Comparison of ENCODE assay signal across 11 cellular contexts in the genomic region with DNA sequence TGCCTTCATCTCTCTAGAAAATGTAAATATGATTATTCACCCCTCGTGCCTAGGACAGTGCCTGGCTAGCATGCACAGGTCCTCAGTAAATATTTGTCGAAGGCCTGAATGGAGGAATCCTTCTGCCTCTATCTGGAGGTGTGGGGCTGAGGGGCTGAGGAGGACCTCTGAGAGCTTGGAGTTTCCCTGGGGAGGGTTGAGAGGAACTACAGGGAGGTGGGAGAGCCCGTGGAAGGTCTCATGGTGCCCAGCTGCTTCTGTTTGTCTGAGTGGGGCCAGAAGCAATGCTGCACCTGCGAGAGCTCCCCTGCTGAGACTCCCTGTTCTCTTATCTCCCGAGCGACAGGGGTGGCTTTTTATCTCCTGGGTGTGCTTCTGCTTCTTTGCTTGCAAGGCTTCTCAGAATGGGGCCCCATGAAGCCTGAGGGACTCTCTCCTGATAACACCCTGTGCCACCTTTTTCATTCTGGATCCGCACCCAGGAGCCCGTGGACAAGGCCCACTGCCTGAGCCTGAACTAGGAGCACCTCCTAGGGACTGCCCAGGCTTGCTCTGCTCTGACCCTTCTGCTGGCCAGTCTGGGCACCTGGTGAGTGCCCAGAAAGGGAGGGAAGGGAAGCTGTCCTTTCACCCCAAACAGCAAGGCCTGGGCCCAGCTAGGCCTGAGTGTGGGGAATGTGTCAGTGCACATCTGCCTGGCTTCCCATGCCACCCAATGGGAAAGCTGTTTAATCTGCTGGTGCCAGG. TPM values are rescaled to one million over a fixed set of nuclear protein-coding genes. Genes with fewer than 3 reads are reported as not detected.
DNase-seq lines count a peak whose midpoint lies in the region; ATAC-seq and TF ChIP-seq lines count a peak whose summit lies in the region.
"Had no signal": no experiment of that assay in that cellular context is flagged by ENCODE, and none has a peak within 500 bp of the region (broad histone marks: within the 10 kb centered on the region; RNA-seq: fewer than 3 reads in every experiment).

No MANE protein-coding gene starts in this region.

- no peaks in the 10 kb centered on the region for H3K9me3 Mint-ChIP-seq in stimulated activated naive CD8-positive, alpha-beta T cell treated with anti-CD3 and anti-CD28 coated beads, Interleukin-15, Interleukin-2, amounts not matched to agents 100 ng/mL and 50 ng/mL, for 24 hours
- H3K9me3 Mint-ChIP-seq in stimulated activated naive CD8-positive, alpha-beta T cell treated with anti-CD3 and anti-CD28 coated beads, Interleukin-15, amount 100 ng/mL, for 72 hours, result no peaks in the 10 kb centered on the region
- H3K9me3 Mint-ChIP-seq in activated T-helper 2 cell treated with anti-CD3 and anti-CD28 coated beads, Interferon-gamma antibody, Interleukin-2, Interleukin-4, amounts not matched to agents 10 μg/mL and 5 μg/mL and 100 μg/mL, durations not matched to agents 14 hours and 24 hours and 36 hours, result no peaks in the 10 kb centered on the region
- H3K9me3 Mint-ChIP-seq: IgD-negative memory B cell had no signal

- H3K4me1 ChIP-seq in liver (ENCODE audit: control insufficient read depth in 4 of 4, insufficient read depth in 4 of 4, low read length in 3 of 4) (peaks cover 55 to 91% (median 82%) of the 10 kb centered on the region in 4 donors), prostate gland (replicated peaks) (peaks cover 12% of the 10 kb centered on the region)

- intact Hi-C loops in activated T-helper 2 cell treated with anti-CD3 and anti-CD28 coated beads, Interferon-gamma antibody, Interleukin-2, Interleukin-4, amounts not matched to agents 10 μg/mL and 5 μg/mL and 100 μg/mL, durations not matched to agents 14 hours and 24 hours and 36 hours (cut with micrococcal nuclease), result no loop called here
- intact Hi-C loops in prostate gland (cut with DNase I), result no loop called here

- H3K9ac ChIP-seq in liver (ENCODE audit: low read depth in 1 of 2, low read length in 2 of 2), result peak overlapping the region in 1 of 2 donors; percentile 48

- no peaks in the 10 kb centered on the region for H3K36me3 ChIP-seq in liver (ENCODE audit: control insufficient read depth in 4 of 4, insufficient read depth in 3 of 4, low read depth in 1 of 4, low read length in 3 of 4)
- no peaks in the 10 kb centered on the region for H3K36me3 ChIP-seq in prostate gland

- no peak for ATAC-seq in stimulated activated naive CD8-positive, alpha-beta T cell treated with anti-CD3 and anti-CD28 coated beads, Interleukin-15, amount 100 ng/mL, for 72 hours
- ATAC-seq: naive thymus-derived CD4-positive, alpha-beta T cell had no signal

- DNase-seq in stimulated activated naive CD8-positive, alpha-beta T cell treated with anti-CD3 and anti-CD28 coated beads, Interleukin-15, amount 100 ng/mL, for 72 hours, result no peak
- no peak for DNase-seq in activated T-helper 2 cell treated with anti-CD3 and anti-CD28 coated beads, Interferon-gamma antibody, Interleukin-2, Interleukin-4, amounts not matched to agents 10 μg/mL and 5 μg/mL and 100 μg/mL, durations not matched to agents 14 hours and 24 hours and 36 hours (ENCODE audit: low spot score)
- DNase-seq in prostate gland (ENCODE audit: low spot score), result no peak
- DNase-seq in hepatic stellate cell (ENCODE audit: low spot score), result no peak
- no peak for DNase-seq in pons (ENCODE audit: low spot score)
- DNase-seq in substantia nigra (lab: John Stamatoyannopoulos, UW), result no peak

- H3K36me3 Mint-ChIP-seq in stimulated activated naive CD8-positive, alpha-beta T cell treated with anti-CD3 and anti-CD28 coated beads, Interleukin-15, Interleukin-2, amounts not matched to agents 100 ng/mL and 50 ng/mL, for 24 hours (ENCODE audit: low read depth), result peaks cover 36% of the 10 kb centered on the region
- H3K36me3 Mint-ChIP-seq in activated T-helper 2 cell treated with anti-CD3 and anti-CD28 coated beads, Interferon-gamma antibody, Interleukin-2, Interleukin-4, amounts not matched to agents 10 μg/mL and 5 μg/mL and 100 μg/mL, durations not matched to agents 14 hours and 24 hours and 36 hours (ENCODE audit: low read depth), result peaks cover 39% of the 10 kb centered on the region
- H3K36me3 Mint-ChIP-seq: naive thymus-derived CD4-positive, alpha-beta T cell had no signal

- H3K27me3 ChIP-seq in liver (ENCODE audit: control insufficient read depth in 4 of 4, insufficient read depth in 4 of 4, low read length in 3 of 4) (no peaks in the 10 kb centered on the region), prostate gland (replicated peaks; ENCODE audit: insufficient read depth) (no peaks in the 10 kb centered on the region)

- H3K4me3 Mint-ChIP-seq in stimulated activated naive CD8-positive, alpha-beta T cell treated with anti-CD3 and anti-CD28 coated beads, Interleukin-15, Interleukin-2, amounts not matched to agents 100 ng/mL and 50 ng/mL, for 24 hours, result peak overlapping the region; percentile 72
- peak overlapping the region in 1 of 2 donors; percentile 49 for H3K4me3 Mint-ChIP-seq in stimulated activated naive CD8-positive, alpha-beta T cell treated with anti-CD3 and anti-CD28 coated beads, Interleukin-15, amount 100 ng/mL, for 72 hours
- H3K4me3 Mint-ChIP-seq in activated T-helper 2 cell treated with anti-CD3 and anti-CD28 coated beads, Interferon-gamma antibody, Interleukin-2, Interleukin-4, amounts not matched to agents 10 μg/mL and 5 μg/mL and 100 μg/mL, durations not matched to agents 14 hours and 24 hours and 36 hours (ENCODE audit: low read depth), result peak overlapping the region; percentile 65

- peaks cover 36% of the 10 kb centered on the region for H3K4me1 Mint-ChIP-seq in stimulated activated naive CD8-positive, alpha-beta T cell treated with anti-CD3 and anti-CD28 coated beads, Interleukin-15, Interleukin-2, amounts not matched to agents 100 ng/mL and 50 ng/mL, for 24 hours (ENCODE audit: low read depth)
- H3K4me1 Mint-ChIP-seq in stimulated activated naive CD8-positive, alpha-beta T cell treated with anti-CD3 and anti-CD28 coated beads, Interleukin-15, amount 100 ng/mL, for 72 hours, result peaks cover 62% of the 10 kb centered on the region
- peaks cover 34% of the 10 kb centered on the region for H3K4me1 Mint-ChIP-seq in activated T-helper 2 cell treated with anti-CD3 and anti-CD28 coated beads, Interferon-gamma antibody, Interleukin-2, Interleukin-4, amounts not matched to agents 10 μg/mL and 5 μg/mL and 100 μg/mL, durations not matched to agents 14 hours and 24 hours and 36 hours (ENCODE audit: low read depth)

- no peak overlapping the region for H3K27ac Mint-ChIP-seq in stimulated activated naive CD8-positive, alpha-beta T cell treated with anti-CD3 and anti-CD28 coated beads, Interleukin-15, Interleukin-2, amounts not matched to agents 100 ng/mL and 50 ng/mL, for 24 hours
- no peak overlapping the region for H3K27ac Mint-ChIP-seq in stimulated activated naive CD8-positive, alpha-beta T cell treated with anti-CD3 and anti-CD28 coated beads, Interleukin-15, amount 100 ng/mL, for 72 hours
- H3K27ac Mint-ChIP-seq in activated T-helper 2 cell treated with anti-CD3 and anti-CD28 coated beads, Interferon-gamma antibody, Interleukin-2, Interleukin-4, amounts not matched to agents 10 μg/mL and 5 μg/mL and 100 μg/mL, durations not matched to agents 14 hours and 24 hours and 36 hours, result no peak overlapping the region
- H3K27ac Mint-ChIP-seq: naive thymus-derived CD4-positive, alpha-beta T cell had no signal

- peak overlapping the region; percentile 69 to 75 for H3K27ac ChIP-seq in liver (ENCODE audit: low read depth in 1 of 2, low read length in 2 of 2)
- peak overlapping the region in 1 of 2 donors; percentile 34 for H3K27ac ChIP-seq in prostate gland
- no peak overlapping the region for H3K27ac ChIP-seq in substantia nigra (ENCODE audit: low read depth, low read length, poor library complexity, severe bottlenecking)

- no peak for TF ChIP-seq POLR2A in prostate gland (IDR thresholded peaks at IDR 0.05)

- no peaks in the 10 kb centered on the region for H3K27me3 Mint-ChIP-seq in stimulated activated naive CD8-positive, alpha-beta T cell treated with anti-CD3 and anti-CD28 coated beads, Interleukin-15, Interleukin-2, amounts not matched to agents 100 ng/mL and 50 ng/mL, for 24 hours
- H3K27me3 Mint-ChIP-seq in stimulated activated naive CD8-positive, alpha-beta T cell treated with anti-CD3 and anti-CD28 coated beads, Interleukin-15, amount 100 ng/mL, for 72 hours, result no peaks in the 10 kb centered on the region
- H3K27me3 Mint-ChIP-seq in activated T-helper 2 cell treated with anti-CD3 and anti-CD28 coated beads, Interferon-gamma antibody, Interleukin-2, Interleukin-4, amounts not matched to agents 10 μg/mL and 5 μg/mL and 100 μg/mL, durations not matched to agents 14 hours and 24 hours and 36 hours (ENCODE audit: low read depth), result no peaks in the 10 kb centered on the region

- no peak for TF ChIP-seq RAD21 in liver (IDR thresholded peaks at IDR 0.05)

- H3K4me3 ChIP-seq in liver (ENCODE audit: low read depth in 1 of 3, low read length in 3 of 3), result no peak overlapping the region
- no peak overlapping the region for H3K4me3 ChIP-seq in prostate gland

- H3K9me3 ChIP-seq in liver (ENCODE audit: control insufficient read depth in 4 of 4, low read length in 3 of 4), result no peaks in the 10 kb centered on the region
- H3K9me3 ChIP-seq in prostate gland, result no peaks in the 10 kb centered on the region

- 42% methylated on average over 8 of the region's 8 CpGs for WGBS in liver
- 86% methylated on average over 8 of the region's 8 CpGs for WGBS in prostate gland

- TF ChIP-seq CTCF in liver (IDR thresholded peaks at IDR 0.05; ENCODE audit: low read depth, low read length, missing input control) (no peak), prostate gland (IDR thresholded peaks at IDR 0.05) (no peak)

RNA-seq across cellular contexts. Expression of a gene that starts 2.4 kb away (rescaled TPM):
- total RNA-seq in activated T-helper 2 cell treated with anti-CD3 and anti-CD28 coated beads, Interferon-gamma antibody, Interleukin-2, Interleukin-4, amounts not matched to agents 10 μg/mL and 5 μg/mL and 100 μg/mL, durations not matched to agents 14 hours and 24 hours and 36 hours, result 125 and 134 TPM in 2 replicates
- total RNA-seq in liver (10 to 100 TPM; 15.8 to 67.2 TPM), prostate gland (10 to 100 TPM; 18.5 to 58.9 TPM)
- polyA plus RNA-seq in liver, result 10 to 100 TPM; 15.1 to 17.5 TPM

RNA-seq across cellular contexts. Expression of a gene that starts 9.0 kb away (rescaled TPM):
- not detected in 2 replicates for total RNA-seq in activated T-helper 2 cell treated with anti-CD3 and anti-CD28 coated beads, Interferon-gamma antibody, Interleukin-2, Interleukin-4, amounts not matched to agents 10 μg/mL and 5 μg/mL and 100 μg/mL, durations not matched to agents 14 hours and 24 hours and 36 hours
- total RNA-seq in liver, result not detected
- polyA plus RNA-seq in liver, result under 1 TPM in 1 of 2 donors, not detected in 1; 0.14 TPM
- total RNA-seq in prostate gland, result not detected
- total RNA-seq: naive thymus-derived CD4-positive, alpha-beta T cell; RPMI7951 had no signal
- polyA plus RNA-seq: IgD-negative memory B cell; naive thymus-derived CD4-positive, alpha-beta T cell had no signal

RNA-seq across cellular contexts. Expression of a gene that starts 21.1 kb away (rescaled TPM):
- total RNA-seq in activated T-helper 2 cell treated with anti-CD3 and anti-CD28 coated beads, Interferon-gamma antibody, Interleukin-2, Interleukin-4, amounts not matched to agents 10 μg/mL and 5 μg/mL and 100 μg/mL, durations not matched to agents 14 hours and 24 hours and 36 hours, result 2,402 and 2,404 TPM in 2 replicates
- total RNA-seq in liver (100 to 1,000 TPM; 170 to 281 TPM), prostate gland (100 to 1,000 TPM; 650 to 805 TPM)
- polyA plus RNA-seq in liver, result 100 to 1,000 TPM; 129 to 235 TPM

RNA-seq across cellular contexts. Expression of a gene that starts 31.6 kb away (rescaled TPM):
- total RNA-seq in activated T-helper 2 cell treated with anti-CD3 and anti-CD28 coated beads, Interferon-gamma antibody, Interleukin-2, Interleukin-4, amounts not matched to agents 10 μg/mL and 5 μg/mL and 100 μg/mL, durations not matched to agents 14 hours and 24 hours and 36 hours, result 27.6 and 29.6 TPM in 2 replicates
- 10 to 100 TPM; 19.8 to 22.4 TPM for total RNA-seq in liver
- 10 to 100 TPM; 18.9 to 27.0 TPM for polyA plus RNA-seq in liver
- total RNA-seq in prostate gland, result 10 to 100 TPM; 44.5 to 59.9 TPM

RNA-seq across cellular contexts. Expression of a gene that starts 39.6 kb away (rescaled TPM):
- 23.8 and 25.1 TPM in 2 replicates for total RNA-seq in activated T-helper 2 cell treated with anti-CD3 and anti-CD28 coated beads, Interferon-gamma antibody, Interleukin-2, Interleukin-4, amounts not matched to agents 10 μg/mL and 5 μg/mL and 100 μg/mL, durations not matched to agents 14 hours and 24 hours and 36 hours
- total RNA-seq in liver (1 to 10 TPM; 4.9 TPM), prostate gland (10 to 100 TPM; 20.8 to 34.4 TPM)
- polyA plus RNA-seq in liver, result 1 to 10 TPM; 3.7 to 4.6 TPM
